25 cellular contexts compared by ENCODE assay signal in genomic region chr7:18467011-18467410, GRCh38.
"Had no signal": no experiment of that assay in that cellular context is flagged by ENCODE, and none has a peak within 500 bp of the region (broad histone marks: within the 10 kb centered on the region; RNA-seq: fewer than 3 reads in every experiment).

No MANE protein-coding gene starts in this region.

- H3K27me3 Mint-ChIP-seq: activated CD4-positive, alpha-beta T cell treated with anti-CD3 and anti-CD28 coated beads for 36 hours; activated naive CD8-positive, alpha-beta T cell treated with anti-CD3 and anti-CD28 coated beads for 36 hours; dendritic cell treated with granulocyte-macrophage colony-stimulating factor and Interleukin-4, amounts not matched to agents 40 ng/mL and 50 ng/mL, for 4 days had no signal

- H3K4me1 ChIP-seq: adrenal gland, breast epithelium, left lung, prostate gland, testis, transverse colon had no signal

- H3K27ac Mint-ChIP-seq: activated CD4-positive, alpha-beta T cell treated with anti-CD3 and anti-CD28 coated beads for 36 hours; activated naive CD8-positive, alpha-beta T cell treated with anti-CD3 and anti-CD28 coated beads for 36 hours; dendritic cell treated with granulocyte-macrophage colony-stimulating factor and Interleukin-4, amounts not matched to agents 40 ng/mL and 50 ng/mL, for 4 days; endodermal cell had no signal

- H3K36me3 ChIP-seq: adrenal gland, breast epithelium, heart right ventricle, left lung, pancreas, prostate gland, sigmoid colon, transverse colon had no signal

- ATAC-seq: activated CD4-positive, alpha-beta T cell treated with anti-CD3 and anti-CD28 coated beads for 36 hours; esophagus mucosa; heart right ventricle; left lung; mucosa of descending colon; pancreas; stimulated activated naive CD8-positive, alpha-beta T cell treated with anti-CD3 and anti-CD28 coated beads, Interleukin-15, Interleukin-2, amounts not matched to agents 100 U/mL and 50 U/mL, for 24 hours had no signal

- DNase-seq: activated CD4-positive, alpha-beta T cell treated with anti-CD3 and anti-CD28 coated beads for 36 hours; activated CD4-positive, alpha-beta T cell treated with anti-CD3 and anti-CD28 coated beads, Interleukin-2, amount 50 U/mL, for 4 hours; activated CD4-positive, CD25-positive, alpha-beta regulatory T cell; activated effector memory CD4-positive, alpha-beta T cell treated with Interleukin-2 at 50 U/mL for 16 hours; activated naive CD4-positive, alpha-beta T cell treated with Interleukin-2 at 50 U/mL for 16 hours; activated naive CD8-positive, alpha-beta T cell treated with anti-CD3 and anti-CD28 coated beads for 36 hours; activated T-cell treated with anti-CD3 and anti-CD28 coated beads for 4 hours; adrenal gland; central memory CD4-positive, alpha-beta T cell; endodermal cell; heart right ventricle; left lung; mesendoderm; mucosa of descending colon; pancreas; sigmoid colon; stimulated activated CD4-positive, alpha-beta T cell treated with anti-CD3 and anti-CD28 coated beads, Interleukin-15, amount 100 ng/mL, for 24 hours; stimulated activated naive CD8-positive, alpha-beta T cell treated with anti-CD3 and anti-CD28 coated beads, Interleukin-15, Interleukin-2, amounts not matched to agents 100 U/mL and 50 U/mL, for 24 hours; testis; transverse colon had no signal

- H3K9me3 Mint-ChIP-seq: activated naive CD8-positive, alpha-beta T cell treated with anti-CD3 and anti-CD28 coated beads for 36 hours; dendritic cell treated with granulocyte-macrophage colony-stimulating factor and Interleukin-4, amounts not matched to agents 40 ng/mL and 50 ng/mL, for 4 days; endodermal cell had no signal

- H3K27me3 ChIP-seq: adrenal gland, breast epithelium, heart right ventricle, left lung, pancreas, sigmoid colon, testis, transverse colon had no signal

- FAIRE-seq: pancreas had no signal

- H3K4me3 ChIP-seq: adrenal gland, breast epithelium, heart right ventricle, left lung, lung, mucosa of descending colon, pancreas, prostate gland, sigmoid colon, testis, transverse colon had no signal

- H3K4me1 Mint-ChIP-seq: activated CD4-positive, alpha-beta T cell treated with anti-CD3 and anti-CD28 coated beads for 36 hours; activated naive CD8-positive, alpha-beta T cell treated with anti-CD3 and anti-CD28 coated beads for 36 hours had no signal

- H3K9me3 ChIP-seq: adrenal gland, breast epithelium, left lung, mucosa of descending colon, pancreas, prostate gland, sigmoid colon, testis, transverse colon had no signal

- H3K4me3 Mint-ChIP-seq: activated CD4-positive, alpha-beta T cell treated with anti-CD3 and anti-CD28 coated beads for 36 hours; activated naive CD8-positive, alpha-beta T cell treated with anti-CD3 and anti-CD28 coated beads for 36 hours; dendritic cell treated with granulocyte-macrophage colony-stimulating factor and Interleukin-4, amounts not matched to agents 40 ng/mL and 50 ng/mL, for 4 days; endodermal cell had no signal

- H3K27ac ChIP-seq: adrenal gland, breast epithelium, heart right ventricle, left lung, pancreas, prostate gland, sigmoid colon, testis, transverse colon had no signal

- H3K36me3 Mint-ChIP-seq: activated naive CD8-positive, alpha-beta T cell treated with anti-CD3 and anti-CD28 coated beads for 36 hours had no signal
